Comparison of ENCODE assay signal across 22 cellular contexts in genomic region chr4:2621419-2621818, GRCh38.
DNase-seq lines count a peak whose midpoint lies in the region; ATAC-seq lines count a peak whose summit lies in the region.
"Had no signal": no experiment of that assay in that cellular context is flagged by ENCODE, and none has a peak within 500 bp of the region (broad histone marks: within the 10 kb centered on the region; RNA-seq: fewer than 3 reads in every experiment).

No MANE protein-coding gene starts in this region.

- WGBS in mesendoderm (ENCODE audit: extremely low coverage, insufficient coverage, low lambda C conversion rate) = no CpG with 5 or more reads among the region's 7 CpGs

- no peak overlapping the region for H3K18ac ChIP-seq in mesendoderm (ENCODE audit: low read length)

- no peak overlapping the region for H2AK5ac ChIP-seq in mesendoderm (ENCODE audit: low read length)

- peak overlapping the region; percentile 13 for H3K27ac Mint-ChIP-seq in activated T-helper 1 cell treated with anti-CD3 and anti-CD28 coated beads, Interleukin-12 subunit alpha, Interleukin-12 subunit beta, Interleukin-2, Interleukin-4 antibody, amounts not matched to agents 30 ng/mL and 10 ng/mL and 1 ng/mL, durations not matched to agents 14 hours and 24 hours and 36 hours
- peak overlapping the region; percentile 89 for H3K27ac Mint-ChIP-seq in stimulated activated effector memory CD8-positive, alpha-beta T cell treated with anti-CD3 and anti-CD28 coated beads, Interleukin-12 subunit alpha, Interleukin-12 subunit beta, amount 100 ng/mL, for 72 hours

- intact Hi-C loops in activated T-helper 1 cell treated with anti-CD3 and anti-CD28 coated beads, Interleukin-12 subunit alpha, Interleukin-12 subunit beta, Interleukin-2, Interleukin-4 antibody, amounts not matched to agents 30 ng/mL and 10 ng/mL and 1 ng/mL, durations not matched to agents 14 hours and 24 hours and 36 hours (cut with micrococcal nuclease) = no loop called here

- H3K4me2 ChIP-seq in mesendoderm (ENCODE audit: low read length) = no peak overlapping the region

- peaks cover 4% of the 10 kb centered on the region for H3K36me3 Mint-ChIP-seq in activated T-helper 1 cell treated with anti-CD3 and anti-CD28 coated beads, Interleukin-12 subunit alpha, Interleukin-12 subunit beta, Interleukin-2, Interleukin-4 antibody, amounts not matched to agents 30 ng/mL and 10 ng/mL and 1 ng/mL, durations not matched to agents 14 hours and 24 hours and 36 hours (ENCODE audit: low read depth)
- H3K36me3 Mint-ChIP-seq in stimulated activated effector memory CD8-positive, alpha-beta T cell treated with anti-CD3 and anti-CD28 coated beads, Interleukin-12 subunit alpha, Interleukin-12 subunit beta, amount 100 ng/mL, for 72 hours = peaks cover 25% of the 10 kb centered on the region

- DNase-seq in activated CD8-positive, alpha-beta memory T cell treated with anti-CD3 and anti-CD28 coated beads, Interleukin-2, amount 50 U/mL, for 48 hours = peak; percentile 35
- no peak for DNase-seq in activated CD8-positive, alpha-beta memory T cell treated with anti-CD3 and anti-CD28 coated beads for 24 hours
- DNase-seq in activated T-helper 1 cell treated with anti-CD3 and anti-CD28 coated beads, Interleukin-12 subunit alpha, Interleukin-12 subunit beta, Interleukin-2, Interleukin-4 antibody, amounts not matched to agents 30 ng/mL and 10 ng/mL and 1 ng/mL, durations not matched to agents 14 hours and 24 hours and 36 hours (ENCODE audit: low spot score) = no peak
- DNase-seq in mesendoderm = no peak
- no peak for DNase-seq in stimulated activated effector memory CD8-positive, alpha-beta T cell treated with anti-CD3 and anti-CD28 coated beads, Interleukin-12 subunit alpha, Interleukin-12 subunit beta, amount 100 ng/mL, for 72 hours (ENCODE audit: low spot score in 2 of 2)
- no peak for DNase-seq in stimulated activated CD4-positive, alpha-beta T cell treated with anti-CD3 and anti-CD28 coated beads, Interleukin-4, amount 100 ng/mL, for 4 hours
- DNase-seq: activated CD4-positive, alpha-beta T cell treated with anti-CD3 and anti-CD28 coated beads, Interleukin-2, amount 50 U/mL, for 4 hours; activated naive CD4-positive, alpha-beta T cell; AML-193; GDM1; NCI-H2081; NCI-H226; SIG-M5; stimulated activated CD4-positive, alpha-beta T cell treated with anti-CD3 and anti-CD28 coated beads, Interleukin-15, amount 100 ng/mL, for 24 hours; T1000 had no signal

- ATAC-seq in stimulated activated effector memory CD8-positive, alpha-beta T cell treated with anti-CD3 and anti-CD28 coated beads, Interleukin-12 subunit alpha, Interleukin-12 subunit beta, amount 100 ng/mL, for 72 hours = no peak
- ATAC-seq in HG02970 (IDR thresholded peaks at IDR 0.05; ENCODE audit: low FRiP score, unreplicated experiment) (no peak), HG03095 (IDR thresholded peaks at IDR 0.05; ENCODE audit: unreplicated experiment) (no peak)
- ATAC-seq: K562 had no signal

- H2BK5ac ChIP-seq in mesendoderm (ENCODE audit: low read length) = no peak overlapping the region

- H2BK15ac ChIP-seq in mesendoderm (replicated peaks; ENCODE audit: low read depth) = no peak overlapping the region

- H3K9ac ChIP-seq in mesendoderm (ENCODE audit: low read length) = no peak overlapping the region

- no peak overlapping the region for H4K8ac ChIP-seq in mesendoderm (ENCODE audit: low read depth, low read length)

- no peaks in the 10 kb centered on the region for H3K27me3 ChIP-seq in mesendoderm (ENCODE audit: insufficient read depth, low read length, poor library complexity)
- H3K27me3 ChIP-seq: neutrophil, tibial nerve had no signal

- peaks cover 2% of the 10 kb centered on the region for H3K36me3 ChIP-seq in mesendoderm (ENCODE audit: control insufficient read depth, insufficient read depth, low read length)

- H3K79me1 ChIP-seq in mesendoderm (ENCODE audit: low read length) = peaks cover 29% of the 10 kb centered on the region

- H3K9me3 Mint-ChIP-seq in activated T-helper 1 cell treated with anti-CD3 and anti-CD28 coated beads, Interleukin-12 subunit alpha, Interleukin-12 subunit beta, Interleukin-2, Interleukin-4 antibody, amounts not matched to agents 30 ng/mL and 10 ng/mL and 1 ng/mL, durations not matched to agents 14 hours and 24 hours and 36 hours = no peaks in the 10 kb centered on the region
- H3K9me3 Mint-ChIP-seq in stimulated activated effector memory CD8-positive, alpha-beta T cell treated with anti-CD3 and anti-CD28 coated beads, Interleukin-12 subunit alpha, Interleukin-12 subunit beta, amount 100 ng/mL, for 72 hours = no peaks in the 10 kb centered on the region

- H2BK120ac ChIP-seq in mesendoderm (ENCODE audit: low read depth, low read length) = no peak overlapping the region

- H3K79me2 ChIP-seq in mesendoderm (ENCODE audit: control insufficient read depth, insufficient read depth, low read length) = peaks cover 45% of the 10 kb centered on the region

- H4K5ac ChIP-seq in mesendoderm (ENCODE audit: low read length) = no peak overlapping the region

- H3K27me3 Mint-ChIP-seq in activated T-helper 1 cell treated with anti-CD3 and anti-CD28 coated beads, Interleukin-12 subunit alpha, Interleukin-12 subunit beta, Interleukin-2, Interleukin-4 antibody, amounts not matched to agents 30 ng/mL and 10 ng/mL and 1 ng/mL, durations not matched to agents 14 hours and 24 hours and 36 hours (ENCODE audit: insufficient read depth) = no peaks in the 10 kb centered on the region

- H3K56ac ChIP-seq in mesendoderm (ENCODE audit: low read length) = no peak overlapping the region

- H3K23ac ChIP-seq in mesendoderm (ENCODE audit: low read length) = peak overlapping the region; percentile 35

- H3K4me3 ChIP-seq in mesendoderm (ENCODE audit: low read length) = no peak overlapping the region
- H3K4me3 ChIP-seq: K562, lung, prostate gland, tibial nerve had no signal

- H3K4me1 ChIP-seq in mesendoderm (ENCODE audit: control insufficient read depth, low read depth, low read length) = peaks cover 4% of the 10 kb centered on the region
- H3K4me1 ChIP-seq: prostate gland had no signal

- H3K4me3 Mint-ChIP-seq in activated T-helper 1 cell treated with anti-CD3 and anti-CD28 coated beads, Interleukin-12 subunit alpha, Interleukin-12 subunit beta, Interleukin-2, Interleukin-4 antibody, amounts not matched to agents 30 ng/mL and 10 ng/mL and 1 ng/mL, durations not matched to agents 14 hours and 24 hours and 36 hours = no peak overlapping the region
- H3K4me3 Mint-ChIP-seq in stimulated activated effector memory CD8-positive, alpha-beta T cell treated with anti-CD3 and anti-CD28 coated beads, Interleukin-12 subunit alpha, Interleukin-12 subunit beta, amount 100 ng/mL, for 72 hours = no peak overlapping the region

- no peak overlapping the region for H3K4ac ChIP-seq in mesendoderm (ENCODE audit: low read depth, low read length)

- H3K27ac ChIP-seq in mesendoderm (ENCODE audit: low read depth, low read length) = no peak overlapping the region
- H3K27ac ChIP-seq: neutrophil, prostate gland, tibial nerve had no signal

- peaks cover 11% of the 10 kb centered on the region for H3K4me1 Mint-ChIP-seq in activated T-helper 1 cell treated with anti-CD3 and anti-CD28 coated beads, Interleukin-12 subunit alpha, Interleukin-12 subunit beta, Interleukin-2, Interleukin-4 antibody, amounts not matched to agents 30 ng/mL and 10 ng/mL and 1 ng/mL, durations not matched to agents 14 hours and 24 hours and 36 hours (ENCODE audit: low read depth)
- H3K4me1 Mint-ChIP-seq in stimulated activated effector memory CD8-positive, alpha-beta T cell treated with anti-CD3 and anti-CD28 coated beads, Interleukin-12 subunit alpha, Interleukin-12 subunit beta, amount 100 ng/mL, for 72 hours = peaks cover 30% of the 10 kb centered on the region
